ENCODE assay signal across 8 cellular contexts in the genomic region with DNA sequence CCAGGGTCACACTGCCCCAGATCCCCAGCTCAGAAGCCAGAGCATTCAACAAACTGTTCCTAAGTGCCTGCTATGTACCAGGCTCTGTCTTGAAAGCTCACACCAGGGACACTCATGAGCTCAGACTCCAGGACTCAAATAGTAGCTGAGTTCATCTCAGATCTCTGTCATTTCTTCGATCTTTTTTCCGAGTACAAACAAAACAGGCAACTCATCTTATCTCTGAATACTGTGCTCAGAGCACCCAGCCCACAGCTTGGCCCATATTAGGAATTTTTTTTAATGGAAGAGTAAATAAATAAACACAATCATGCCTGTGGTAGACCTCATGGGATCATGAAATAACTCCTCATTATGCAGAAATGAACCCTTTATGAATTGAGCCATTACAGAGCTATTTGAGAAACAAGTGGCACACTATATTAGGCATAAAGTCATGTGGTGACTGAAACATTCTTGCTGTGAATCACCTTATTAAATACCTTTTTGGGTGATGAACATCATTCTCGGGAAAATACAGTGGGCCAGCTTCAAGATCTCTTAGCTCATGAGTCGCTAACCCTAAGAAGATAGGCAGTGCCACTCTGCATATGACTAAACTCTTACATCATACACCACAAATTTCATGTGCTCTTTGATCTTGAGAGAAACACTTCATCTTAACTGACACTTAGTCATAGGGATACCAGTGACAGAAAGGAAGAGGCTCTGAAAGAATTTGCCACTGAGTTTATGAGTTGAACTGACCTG. TPM values are rescaled to one million over a fixed set of nuclear protein-coding genes. Genes with fewer than 3 reads are reported as not detected.
DNase-seq lines count a peak whose midpoint lies in the region; ATAC-seq and TF ChIP-seq lines count a peak whose summit lies in the region.

No MANE protein-coding gene starts in this region.

- peaks cover 3% of the 10 kb centered on the region for H3K27me3 ChIP-seq in adipocyte (replicated peaks; ENCODE audit: control insufficient read depth, insufficient read depth, low read length)
- H3K27me3 ChIP-seq in right lobe of liver: no peaks in the 10 kb centered on the region
- no peaks in the 10 kb centered on the region for H3K27me3 ChIP-seq in ascending aorta

- DNase-seq in DMS53 (lab: John Stamatoyannopoulos, UW) (peak; percentile 74), adipocyte (ENCODE audit: low read depth) (peak; percentile 55), right lobe of liver (peak in 2 of 3 donors; percentile 20 to 52), ascending aorta (ENCODE audit: low spot score in 2 of 2) (no peak), NCI-H748 treated with DMSO at 0.1 percent for 48 hours (lab: John Stamatoyannopoulos, UW) (no peak), NCI-H2029 (lab: John Stamatoyannopoulos, UW) (no peak)

- peak; percentile 80 for ATAC-seq in GM21423 (IDR thresholded peaks at IDR 0.05; ENCODE audit: unreplicated experiment)
- peak; percentile 65 for ATAC-seq in HG03571 (IDR thresholded peaks at IDR 0.05; ENCODE audit: unreplicated experiment)
- ATAC-seq in right lobe of liver: peak; percentile 42 to 54 (median 49)

- H3K4me1 ChIP-seq in adipocyte (ENCODE audit: control insufficient read depth, insufficient read depth, low read length): peaks cover 3% of the 10 kb centered on the region
- peaks cover 0 to 51% (median 19%) of the 10 kb centered on the region in 4 donors for H3K4me1 ChIP-seq in right lobe of liver
- H3K4me1 ChIP-seq in ascending aorta: peaks cover 0 to 3% of the 10 kb centered on the region in 2 donors

- H3K4me3 ChIP-seq in adipocyte (ENCODE audit: low read length): no peak overlapping the region
- no peak overlapping the region for H3K4me3 ChIP-seq in right lobe of liver
- H3K4me3 ChIP-seq in ascending aorta: no peak overlapping the region

- H3K9me3 ChIP-seq in adipocyte (ENCODE audit: control insufficient read depth, low read length) (no peaks in the 10 kb centered on the region), right lobe of liver (no peaks in the 10 kb centered on the region), ascending aorta (no peaks in the 10 kb centered on the region)

- TF ChIP-seq CTCF in right lobe of liver (IDR thresholded peaks at IDR 0.05) (no peak), ascending aorta (IDR thresholded peaks at IDR 0.05) (no peak)

- H3K36me3 ChIP-seq in adipocyte (ENCODE audit: control insufficient read depth, insufficient read depth, low read length, severe bottlenecking) (no peaks in the 10 kb centered on the region), right lobe of liver (no peaks in the 10 kb centered on the region), ascending aorta (no peaks in the 10 kb centered on the region)

- intact Hi-C loops in right lobe of liver (cut with DNase I): no loop called here
- intact Hi-C loops in ascending aorta (cut with DNase I): no loop called here

- H3K27ac ChIP-seq in right lobe of liver (peak overlapping the region; percentile 13 to 63 (median 30)), ascending aorta (no peak overlapping the region)

- TF ChIP-seq POLR2A in right lobe of liver (IDR thresholded peaks at IDR 0.05): no peak

- 47% methylated on average over 4 of the region's 4 CpGs for WGBS in right lobe of liver (ENCODE audit: insufficient coverage, low coverage, low lambda C conversion rate, missing lambda C conversion rate)

- no peak overlapping the region for H3K9ac ChIP-seq in adipocyte (ENCODE audit: low read length)

RNA-seq across cellular contexts. Expression of a gene that starts 9.9 kb away (rescaled TPM):
- 10 to 100 TPM in 2 of 6 experiments, 1 to 10 TPM in 4; 2.7 to 20.6 (median 5.8) TPM for total RNA-seq in right lobe of liver
- total RNA-seq in ascending aorta: 50.6 TPM

Comparison
In these comparisons a context has a peak if more than half of its experiments do, and no peak if none do; other contexts are left out.
1. DNase-seq: peak in DMS53 (single experiment), adipocyte (single experiment) and right lobe of liver (2 of 3); none in ascending aorta (0 of 2), NCI-H748 treated with DMSO at 0.1 percent for 48 hours (single experiment) and NCI-H2029 (single experiment).
2. H3K27ac ChIP-seq: peak in right lobe of liver (3 of 3); none in ascending aorta (0 of 2).
3. Peak in every context shown above with its lines, with median percentiles within 50 percentile points of each other: ATAC-seq.